1 cellular context compared by ENCODE assay signal in the genomic region with DNA sequence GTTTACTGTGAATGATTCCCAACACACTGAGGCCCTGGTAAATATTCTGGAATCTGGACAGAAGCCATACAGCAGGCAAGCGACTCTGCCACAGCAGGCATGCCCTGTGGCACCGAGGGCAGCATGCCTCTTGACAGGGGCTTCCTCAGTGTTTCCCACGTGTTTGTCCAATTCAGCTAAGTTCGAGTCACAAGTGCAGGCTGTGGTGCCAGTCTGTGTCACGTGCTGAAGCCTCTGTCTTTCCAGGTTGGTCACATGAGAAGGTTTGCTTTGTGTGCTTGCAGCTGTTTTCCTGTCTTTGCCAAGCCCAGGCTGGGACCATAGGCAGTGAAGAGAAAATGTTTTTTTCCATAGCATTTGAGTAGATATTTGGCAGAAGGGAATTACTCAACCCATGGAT.
A peak's percentile ranks its signal among the peaks of the same experiment; 100 is the strongest.
TF ChIP-seq lines count a peak whose summit lies in the region.

No MANE protein-coding gene starts in this region.

TF ChIP-seq in HepG2, 621 proteins besides CTCF, POLR2A, EP300 and RAD21:
- TF ChIP-seq, protein P1, sequence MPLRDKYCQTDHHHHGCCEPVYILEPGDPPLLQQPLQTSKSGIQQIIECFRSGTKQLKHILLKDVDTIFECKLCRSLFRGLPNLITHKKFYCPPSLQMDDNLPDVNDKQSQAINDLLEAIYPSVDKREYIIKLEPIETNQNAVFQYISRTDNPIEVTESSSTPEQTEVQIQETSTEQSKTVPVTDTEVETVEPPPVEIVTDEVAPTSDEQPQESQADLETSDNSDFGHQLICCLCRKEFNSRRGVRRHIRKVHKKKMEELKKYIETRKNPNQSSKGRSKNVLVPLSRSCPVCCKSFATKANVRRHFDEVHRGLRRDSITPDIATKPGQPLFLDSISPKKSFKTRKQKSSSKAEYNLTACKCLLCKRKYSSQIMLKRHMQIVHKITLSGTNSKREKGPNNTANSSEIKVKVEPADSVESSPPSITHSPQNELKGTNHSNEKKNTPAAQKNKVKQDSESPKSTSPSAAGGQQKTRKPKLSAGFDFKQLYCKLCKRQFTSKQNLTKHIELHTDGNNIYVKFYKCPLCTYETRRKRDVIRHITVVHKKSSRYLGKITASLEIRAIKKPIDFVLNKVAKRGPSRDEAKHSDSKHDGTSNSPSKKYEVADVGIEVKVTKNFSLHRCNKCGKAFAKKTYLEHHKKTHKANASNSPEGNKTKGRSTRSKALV (CRISPR knock-in tag; IDR thresholded peaks at IDR 0.05) = no peak
- TF ChIP-seq, protein P2, sequence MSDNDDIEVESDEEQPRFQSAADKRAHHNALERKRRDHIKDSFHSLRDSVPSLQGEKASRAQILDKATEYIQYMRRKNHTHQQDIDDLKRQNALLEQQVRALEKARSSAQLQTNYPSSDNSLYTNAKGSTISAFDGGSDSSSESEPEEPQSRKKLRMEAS (IDR thresholded peaks at IDR 0.05) = peak; percentile 48; the same call in 1 of the 2 replicates
- TF ChIP-seq BHLHE40 (IDR thresholded peaks at IDR 0.05; ENCODE audit: low read length) = peak; percentile 72
- TF ChIP-seq MYNN (CRISPR knock-in tag; IDR thresholded peaks at IDR 0.05; ENCODE audit: low read depth) = no peak
- TF ChIP-seq, protein P3, sequence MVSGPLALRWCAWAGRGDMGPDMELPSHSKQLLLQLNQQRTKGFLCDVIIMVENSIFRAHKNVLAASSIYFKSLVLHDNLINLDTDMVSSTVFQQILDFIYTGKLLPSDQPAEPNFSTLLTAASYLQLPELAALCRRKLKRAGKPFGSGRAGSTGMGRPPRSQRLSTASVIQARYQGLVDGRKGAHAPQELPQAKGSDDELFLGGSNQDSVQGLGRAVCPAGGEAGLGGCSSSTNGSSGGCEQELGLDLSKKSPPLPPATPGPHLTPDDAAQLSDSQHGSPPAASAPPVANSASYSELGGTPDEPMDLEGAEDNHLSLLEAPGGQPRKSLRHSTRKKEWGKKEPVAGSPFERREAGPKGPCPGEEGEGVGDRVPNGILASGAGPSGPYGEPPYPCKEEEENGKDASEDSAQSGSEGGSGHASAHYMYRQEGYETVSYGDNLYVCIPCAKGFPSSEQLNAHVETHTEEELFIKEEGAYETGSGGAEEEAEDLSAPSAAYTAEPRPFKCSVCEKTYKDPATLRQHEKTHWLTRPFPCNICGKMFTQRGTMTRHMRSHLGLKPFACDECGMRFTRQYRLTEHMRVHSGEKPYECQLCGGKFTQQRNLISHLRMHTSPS (CRISPR knock-in tag; IDR thresholded peaks at IDR 0.05; ENCODE audit: low read depth) = peak; percentile 59; the same call in 1 of the 2 replicates
- TF ChIP-seq SOX13 (IDR thresholded peaks at IDR 0.05) = no peak
- peak in 1 of 2 experiments; percentile 45; a peak in 1 of 4 replicates for TF ChIP-seq SOX13 (CRISPR knock-in tag; conservative IDR thresholded peaks at IDR 0.05 in 1 of 2, IDR thresholded peaks at IDR 0.05 in 1 of 2)
- TF ChIP-seq, protein P4, sequence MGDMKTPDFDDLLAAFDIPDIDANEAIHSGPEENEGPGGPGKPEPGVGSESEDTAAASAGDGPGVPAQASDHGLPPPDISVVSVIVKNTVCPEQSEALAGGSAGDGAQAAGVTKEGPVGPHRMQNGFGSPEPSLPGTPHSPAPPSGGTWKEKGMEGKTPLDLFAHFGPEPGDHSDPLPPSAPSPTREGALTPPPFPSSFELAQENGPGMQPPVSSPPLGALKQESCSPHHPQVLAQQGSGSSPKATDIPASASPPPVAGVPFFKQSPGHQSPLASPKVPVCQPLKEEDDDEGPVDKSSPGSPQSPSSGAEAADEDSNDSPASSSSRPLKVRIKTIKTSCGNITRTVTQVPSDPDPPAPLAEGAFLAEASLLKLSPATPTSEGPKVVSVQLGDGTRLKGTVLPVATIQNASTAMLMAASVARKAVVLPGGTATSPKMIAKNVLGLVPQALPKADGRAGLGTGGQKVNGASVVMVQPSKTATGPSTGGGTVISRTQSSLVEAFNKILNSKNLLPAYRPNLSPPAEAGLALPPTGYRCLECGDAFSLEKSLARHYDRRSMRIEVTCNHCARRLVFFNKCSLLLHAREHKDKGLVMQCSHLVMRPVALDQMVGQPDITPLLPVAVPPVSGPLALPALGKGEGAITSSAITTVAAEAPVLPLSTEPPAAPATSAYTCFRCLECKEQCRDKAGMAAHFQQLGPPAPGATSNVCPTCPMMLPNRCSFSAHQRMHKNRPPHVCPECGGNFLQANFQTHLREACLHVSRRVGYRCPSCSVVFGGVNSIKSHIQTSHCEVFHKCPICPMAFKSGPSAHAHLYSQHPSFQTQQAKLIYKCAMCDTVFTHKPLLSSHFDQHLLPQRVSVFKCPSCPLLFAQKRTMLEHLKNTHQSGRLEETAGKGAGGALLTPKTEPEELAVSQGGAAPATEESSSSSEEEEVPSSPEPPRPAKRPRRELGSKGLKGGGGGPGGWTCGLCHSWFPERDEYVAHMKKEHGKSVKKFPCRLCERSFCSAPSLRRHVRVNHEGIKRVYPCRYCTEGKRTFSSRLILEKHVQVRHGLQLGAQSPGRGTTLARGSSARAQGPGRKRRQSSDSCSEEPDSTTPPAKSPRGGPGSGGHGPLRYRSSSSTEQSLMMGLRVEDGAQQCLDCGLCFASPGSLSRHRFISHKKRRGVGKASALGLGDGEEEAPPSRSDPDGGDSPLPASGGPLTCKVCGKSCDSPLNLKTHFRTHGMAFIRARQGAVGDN (CRISPR knock-in tag; IDR thresholded peaks at IDR 0.05) = peak; percentile 44; the same call in 1 of the 2 replicates
- TF ChIP-seq ZNF333 (CRISPR knock-in tag; IDR thresholded peaks at IDR 0.05; ENCODE audit: borderline replicate concordance) = no peak
- no peak for TF ChIP-seq NR2F2 (IDR thresholded peaks at IDR 0.05; ENCODE audit: borderline replicate concordance, low read depth)
- TF ChIP-seq, protein P5, sequence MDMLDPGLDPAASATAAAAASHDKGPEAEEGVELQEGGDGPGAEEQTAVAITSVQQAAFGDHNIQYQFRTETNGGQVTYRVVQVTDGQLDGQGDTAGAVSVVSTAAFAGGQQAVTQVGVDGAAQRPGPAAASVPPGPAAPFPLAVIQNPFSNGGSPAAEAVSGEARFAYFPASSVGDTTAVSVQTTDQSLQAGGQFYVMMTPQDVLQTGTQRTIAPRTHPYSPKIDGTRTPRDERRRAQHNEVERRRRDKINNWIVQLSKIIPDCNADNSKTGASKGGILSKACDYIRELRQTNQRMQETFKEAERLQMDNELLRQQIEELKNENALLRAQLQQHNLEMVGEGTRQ (IDR thresholded peaks at IDR 0.05; ENCODE audit: low read depth, low read length) = peak; percentile 71
- TF ChIP-seq, protein P5 (CRISPR knock-in tag; IDR thresholded peaks at IDR 0.05; ENCODE audit: borderline replicate concordance) = peak; percentile 63; the same call in 1 of the 2 replicates
- no peak for TF ChIP-seq PRPF4 (IDR thresholded peaks at IDR 0.05; ENCODE audit: low read depth, low read length, poor library complexity, severe bottlenecking)
- TF ChIP-seq, protein P6, sequence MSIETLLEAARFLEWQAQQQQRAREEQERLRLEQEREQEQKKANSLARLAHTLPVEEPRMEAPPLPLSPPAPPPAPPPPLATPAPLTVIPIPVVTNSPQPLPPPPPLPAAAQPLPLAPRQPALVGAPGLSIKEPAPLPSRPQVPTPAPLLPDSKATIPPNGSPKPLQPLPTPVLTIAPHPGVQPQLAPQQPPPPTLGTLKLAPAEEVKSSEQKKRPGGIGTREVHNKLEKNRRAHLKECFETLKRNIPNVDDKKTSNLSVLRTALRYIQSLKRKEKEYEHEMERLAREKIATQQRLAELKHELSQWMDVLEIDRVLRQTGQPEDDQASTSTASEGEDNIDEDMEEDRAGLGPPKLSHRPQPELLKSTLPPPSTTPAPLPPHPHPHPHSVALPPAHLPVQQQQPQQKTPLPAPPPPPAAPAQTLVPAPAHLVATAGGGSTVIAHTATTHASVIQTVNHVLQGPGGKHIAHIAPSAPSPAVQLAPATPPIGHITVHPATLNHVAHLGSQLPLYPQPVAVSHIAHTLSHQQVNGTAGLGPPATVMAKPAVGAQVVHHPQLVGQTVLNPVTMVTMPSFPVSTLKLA (IDR thresholded peaks at IDR 0.05) = peak; percentile 44
